Comparison of ENCODE assay signal across 1 cellular context in the genomic region with DNA sequence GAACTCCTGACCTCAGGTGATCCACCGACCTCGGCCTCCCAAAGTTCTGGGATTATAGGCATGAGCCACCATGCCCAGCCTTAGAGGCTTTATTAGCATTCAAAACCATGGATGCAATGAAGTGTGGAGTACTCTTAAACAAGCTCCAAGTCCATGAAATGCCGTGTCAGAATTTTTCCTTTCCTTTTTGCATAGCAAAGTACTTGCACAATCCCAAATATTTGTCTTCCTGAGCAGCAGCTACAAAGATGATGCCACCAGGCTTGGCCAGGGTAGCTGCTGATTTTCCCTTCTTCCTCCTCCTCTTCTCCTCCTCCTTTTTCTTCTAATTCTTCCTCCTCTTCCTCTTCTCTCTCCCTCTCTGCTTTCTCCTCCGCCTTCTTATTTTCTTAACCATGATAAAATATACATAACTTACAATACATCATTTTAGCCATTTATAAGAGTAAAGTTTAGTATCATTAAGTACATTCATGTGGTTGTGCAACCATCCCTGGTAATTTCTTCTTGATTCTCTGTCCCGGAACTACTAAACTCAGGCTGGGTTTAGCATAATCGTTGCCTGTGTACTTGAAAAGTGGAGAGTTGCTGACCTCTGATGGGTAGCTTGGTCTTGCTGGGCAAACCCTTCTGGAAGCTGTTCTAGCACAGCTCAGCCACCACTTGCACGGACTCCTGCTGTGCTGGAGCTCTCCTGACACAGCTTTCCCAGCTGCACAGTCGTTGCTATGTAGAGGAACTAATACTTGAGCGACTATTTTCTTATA.
TF ChIP-seq lines count a peak whose summit lies in the region.

No MANE protein-coding gene starts in this region.

TF ChIP-seq in SK-N-SH, 30 proteins besides CTCF, POLR2A, EP300 and RAD21 (continued from another document):
- TF ChIP-seq, protein P1, sequence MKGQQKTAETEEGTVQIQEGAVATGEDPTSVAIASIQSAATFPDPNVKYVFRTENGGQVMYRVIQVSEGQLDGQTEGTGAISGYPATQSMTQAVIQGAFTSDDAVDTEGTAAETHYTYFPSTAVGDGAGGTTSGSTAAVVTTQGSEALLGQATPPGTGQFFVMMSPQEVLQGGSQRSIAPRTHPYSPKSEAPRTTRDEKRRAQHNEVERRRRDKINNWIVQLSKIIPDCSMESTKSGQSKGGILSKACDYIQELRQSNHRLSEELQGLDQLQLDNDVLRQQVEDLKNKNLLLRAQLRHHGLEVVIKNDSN (IDR thresholded peaks at IDR 0.05; ENCODE audit: borderline replicate concordance, low read depth), result no peak
- TF ChIP-seq GABPA (IDR thresholded peaks at IDR 0.05; ENCODE audit: low read depth), result no peak
- TF ChIP-seq TEAD4 (IDR thresholded peaks at IDR 0.05; ENCODE audit: borderline replicate concordance, insufficient read depth), result no peak
- TF ChIP-seq NFIC (IDR thresholded peaks at IDR 0.05; ENCODE audit: borderline replicate concordance), result no peak
- TF ChIP-seq POLR2AphosphoS5 (IDR thresholded peaks at IDR 0.05; ENCODE audit: low read depth, low read length), result no peak
- TF ChIP-seq ELF1 (IDR thresholded peaks at IDR 0.05), result no peak
- no peak for TF ChIP-seq MEF2A (IDR thresholded peaks at IDR 0.05; ENCODE audit: borderline replicate concordance, low read depth)
- TF ChIP-seq, protein P2, sequence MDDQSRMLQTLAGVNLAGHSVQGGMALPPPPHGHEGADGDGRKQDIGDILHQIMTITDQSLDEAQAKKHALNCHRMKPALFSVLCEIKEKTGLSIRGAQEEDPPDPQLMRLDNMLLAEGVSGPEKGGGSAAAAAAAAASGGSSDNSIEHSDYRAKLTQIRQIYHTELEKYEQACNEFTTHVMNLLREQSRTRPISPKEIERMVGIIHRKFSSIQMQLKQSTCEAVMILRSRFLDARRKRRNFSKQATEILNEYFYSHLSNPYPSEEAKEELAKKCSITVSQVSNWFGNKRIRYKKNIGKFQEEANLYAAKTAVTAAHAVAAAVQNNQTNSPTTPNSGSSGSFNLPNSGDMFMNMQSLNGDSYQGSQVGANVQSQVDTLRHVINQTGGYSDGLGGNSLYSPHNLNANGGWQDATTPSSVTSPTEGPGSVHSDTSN (IDR thresholded peaks at IDR 0.05), result no peak
- TF ChIP-seq TAF1 (IDR thresholded peaks at IDR 0.05; ENCODE audit: borderline replicate concordance, low read depth, low read length), result no peak
- TF ChIP-seq SIN3A (IDR thresholded peaks at IDR 0.05; ENCODE audit: borderline replicate concordance, low read depth, low read length), result no peak
- no peak for TF ChIP-seq FOXM1 (IDR thresholded peaks at IDR 0.05; ENCODE audit: low read depth)
